ENCODE assay signal across 8 cellular contexts in the genomic region with DNA sequence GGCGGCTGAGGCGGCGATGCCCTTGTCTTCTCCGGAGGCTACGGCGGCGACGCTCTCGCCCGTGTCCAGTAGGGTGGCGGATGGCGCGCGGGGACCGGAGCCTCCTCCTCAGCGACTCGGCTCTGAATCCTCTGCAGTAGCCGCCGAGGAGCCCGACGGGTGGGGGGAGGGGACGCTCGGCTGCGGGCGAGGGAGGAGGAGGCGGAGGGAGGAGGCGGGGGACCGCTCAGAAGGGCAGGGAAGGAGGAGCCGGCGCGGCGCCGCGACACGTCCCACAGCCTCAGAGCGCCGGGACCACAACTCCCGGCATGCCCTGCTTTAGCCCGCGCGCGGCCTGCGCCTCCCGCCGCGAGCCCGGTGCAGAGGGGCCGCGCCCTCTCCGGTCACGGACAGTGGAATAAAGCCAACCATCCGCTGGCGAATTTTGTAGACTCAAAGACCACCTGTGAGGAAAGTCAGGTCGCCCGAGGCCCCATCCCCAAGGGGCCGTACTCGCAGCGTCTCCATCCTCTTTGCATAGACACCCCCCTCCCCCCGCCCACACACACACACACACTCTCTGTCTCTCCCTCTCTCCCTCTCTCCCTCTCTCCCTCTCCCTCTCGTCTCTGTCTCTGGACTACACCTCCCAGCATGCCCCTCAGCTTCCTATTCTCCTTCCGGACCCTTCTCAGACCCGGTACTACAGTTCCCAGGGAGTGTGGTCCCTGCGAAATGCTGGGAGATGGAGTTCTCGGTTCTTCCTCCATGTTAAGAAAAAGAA. TPM values are rescaled to one million over a fixed set of nuclear protein-coding genes. Genes with fewer than 3 reads are reported as not detected.
DNase-seq lines count a peak whose midpoint lies in the region; ATAC-seq and TF ChIP-seq lines count a peak whose summit lies in the region.

A gene with protein sequence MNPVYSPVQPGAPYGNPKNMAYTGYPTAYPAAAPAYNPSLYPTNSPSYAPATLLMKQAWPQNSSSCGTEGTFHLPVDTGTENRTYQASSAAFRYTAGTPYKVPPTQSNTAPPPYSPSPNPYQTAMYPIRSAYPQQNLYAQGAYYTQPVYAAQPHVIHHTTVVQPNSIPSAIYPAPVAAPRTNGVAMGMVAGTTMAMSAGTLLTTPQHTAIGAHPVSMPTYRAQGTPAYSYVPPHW (minus strand): TSS at position 157 of the 763 bp plus-strand sequence. CDS start 129,638 bp downstream, outside the sequence.

- H3K27me3 Mint-ChIP-seq in activated T-helper 17 cell treated with anti-CD3 and anti-CD28 coated beads, Interleukin-2, amount 50 U/mL, for 72 hours = no peaks in the 10 kb centered on the region
- H3K27me3 Mint-ChIP-seq in naive thymus-derived CD4-positive, alpha-beta T cell = peaks cover 0 to 2% (median 0%) of the 10 kb centered on the region in 5 donors
- H3K27me3 Mint-ChIP-seq in stimulated activated naive B cell treated with anti-CD40 and anti-IgM and Interleukin-4, amounts not matched to agents 10 μg/mL and 1 μg/mL and 100 μg/mL, for 72 hours = no peaks in the 10 kb centered on the region

- H3K4me3 ChIP-seq in LNCaP clone FGC (ENCODE audit: low read depth, low read length) (peak within 1 kb of the TSS; percentile 75), fibroblast of lung (replicated peaks in 1 of 4; ENCODE audit: control extremely low read depth in 1 of 4, insufficient read depth in 1 of 4, low read depth in 3 of 4, low read length in 4 of 4) (peak within 1 kb of the TSS; percentile 28 to 87 (median 67))
- H3K4me3 ChIP-seq in naive thymus-derived CD4-positive, alpha-beta T cell (ENCODE audit: low read length) = peak within 1 kb of the TSS; percentile 71

- TF ChIP-seq CTCF in LNCaP clone FGC (IDR thresholded peaks at IDR 0.05; ENCODE audit: control insufficient read depth, extremely low read depth, insufficient read depth) (peak; percentile 43), RWPE1 (conservative IDR thresholded peaks at IDR 0.05; ENCODE audit: low read depth) (no peak), fibroblast of lung (conservative IDR thresholded peaks at IDR 0.05 in 1 of 2, IDR thresholded peaks at IDR 0.05 in 1 of 2; ENCODE audit: low read depth in 1 of 2, low read length in 2 of 2) (no peak)

- H3K4me1 ChIP-seq in fibroblast of lung (ENCODE audit: control insufficient read depth, extremely low read depth, insufficient read depth, low read length) = peaks cover 4% of the 10 kb centered on the region
- H3K4me1 ChIP-seq in naive thymus-derived CD4-positive, alpha-beta T cell (ENCODE audit: control insufficient read depth in 2 of 2, insufficient read depth in 2 of 2, low read length in 2 of 2) = peaks cover 12 to 13% of the 10 kb centered on the region in 2 donors

- ATAC-seq in activated T-helper 17 cell treated with anti-CD3 and anti-CD28 coated beads, Interleukin-2, amount 50 U/mL, for 72 hours (replicated peaks) = peak; percentile 95
- peak; percentile 96 for ATAC-seq in naive thymus-derived CD4-positive, alpha-beta T cell
- ATAC-seq in stimulated activated naive B cell treated with anti-CD40 and anti-IgM and Interleukin-4, amounts not matched to agents 10 μg/mL and 1 μg/mL and 100 μg/mL, for 72 hours (replicated peaks) = peak; percentile 94 to 95

- peaks cover 6% of the 10 kb centered on the region for H3K36me3 Mint-ChIP-seq in activated T-helper 17 cell treated with anti-CD3 and anti-CD28 coated beads, Interleukin-2, amount 50 U/mL, for 72 hours (ENCODE audit: low read depth)
- H3K36me3 Mint-ChIP-seq in naive thymus-derived CD4-positive, alpha-beta T cell = peaks cover 0 to 10% (median 0%) of the 10 kb centered on the region in 5 donors
- peaks cover 3 to 4% of the 10 kb centered on the region in 2 donors for H3K36me3 Mint-ChIP-seq in stimulated activated naive B cell treated with anti-CD40 and anti-IgM and Interleukin-4, amounts not matched to agents 10 μg/mL and 1 μg/mL and 100 μg/mL, for 72 hours

- peak within 1 kb of the TSS; percentile 99 for H3K4me3 Mint-ChIP-seq in activated T-helper 17 cell treated with anti-CD3 and anti-CD28 coated beads, Interleukin-2, amount 50 U/mL, for 72 hours
- peak within 1 kb of the TSS; percentile 90 to 97 (median 95) for H3K4me3 Mint-ChIP-seq in naive thymus-derived CD4-positive, alpha-beta T cell
- peak within 1 kb of the TSS; percentile 90 for H3K4me3 Mint-ChIP-seq in stimulated activated naive B cell treated with anti-CD40 and anti-IgM and Interleukin-4, amounts not matched to agents 10 μg/mL and 1 μg/mL and 100 μg/mL, for 72 hours

- no peaks in the 10 kb centered on the region for H3K36me3 ChIP-seq in fibroblast of lung (ENCODE audit: control insufficient read depth, insufficient read depth, low read length)
- peaks cover 0 to 8% (median 0%) of the 10 kb centered on the region in 3 experiments for H3K36me3 ChIP-seq in naive thymus-derived CD4-positive, alpha-beta T cell (ENCODE audit: control insufficient read depth in 2 of 3, insufficient read depth in 3 of 3, low read length in 3 of 3)

- H3K4me1 Mint-ChIP-seq in activated T-helper 17 cell treated with anti-CD3 and anti-CD28 coated beads, Interleukin-2, amount 50 U/mL, for 72 hours = peaks cover 25% of the 10 kb centered on the region
- H3K4me1 Mint-ChIP-seq in naive thymus-derived CD4-positive, alpha-beta T cell = peaks cover 19 to 48% (median 46%) of the 10 kb centered on the region in 7 donors
- H3K4me1 Mint-ChIP-seq in stimulated activated naive B cell treated with anti-CD40 and anti-IgM and Interleukin-4, amounts not matched to agents 10 μg/mL and 1 μg/mL and 100 μg/mL, for 72 hours = peaks cover 17 to 42% of the 10 kb centered on the region in 2 donors

- peak within 1 kb of the TSS; percentile 91 for H3K4me2 ChIP-seq in fibroblast of lung (ENCODE audit: extremely low read depth, insufficient read depth, low read length)

- H3K9ac ChIP-seq in fibroblast of lung (ENCODE audit: insufficient read depth, low read length) = peak within 1 kb of the TSS; percentile 71

- no peaks in the 10 kb centered on the region for H4K20me1 ChIP-seq in fibroblast of lung (ENCODE audit: control insufficient read depth, extremely low read depth, insufficient read depth, low read length)

- DNase-seq in ELF-1 (ENCODE audit: low read depth, low spot score) = peak; percentile 97
- DNase-seq in GOT3 (lab: John Stamatoyannopoulos, UW) = peak; percentile 78
- DNase-seq in LNCaP clone FGC (ENCODE audit: low read depth) = peak; percentile 93
- DNase-seq in RWPE1 (ENCODE audit: low spot score) = peak; percentile 95
- DNase-seq in fibroblast of lung (ENCODE audit: low read depth in 2 of 2) = peak; percentile 98
- DNase-seq in naive thymus-derived CD4-positive, alpha-beta T cell = peak; percentile 82 to 92 (median 89)
- DNase-seq in stimulated activated naive B cell treated with anti-CD40 and anti-IgM and Interleukin-4, amounts not matched to agents 10 μg/mL and 1 μg/mL and 100 μg/mL, for 72 hours = peak; percentile 87

- peak within 1 kb of the TSS; percentile 97 for H2AFZ ChIP-seq in fibroblast of lung (ENCODE audit: low read length)

- POLR2A ChIA-PET in RWPE1 (lab: Yijun Ruan, JAX; ENCODE audit: low non-redundant PET) = interaction anchor here (0.6 kb wide), 1 partner anchor 199 kb away, joined by 10 read pairs; no protein-coding TSS in a partner anchor
- POLR2A ChIA-PET in naive thymus-derived CD4-positive, alpha-beta T cell (lab: Charles Lee) = interaction anchor here (0.5 to 1.7 kb wide), 11 partner anchors 10 to 895 kb away, joined by 3 to 9 read pairs (median 4); a partner anchor contains a TSS

- no peaks in the 10 kb centered on the region for H3K27me3 ChIP-seq in fibroblast of lung (ENCODE audit: control insufficient read depth, insufficient read depth, low read length)
- no peaks in the 10 kb centered on the region for H3K27me3 ChIP-seq in naive thymus-derived CD4-positive, alpha-beta T cell (ENCODE audit: control insufficient read depth in 2 of 2, insufficient read depth in 2 of 2, low read length in 2 of 2)

- intact Hi-C loops in naive thymus-derived CD4-positive, alpha-beta T cell (cut with micrococcal nuclease) = loop anchor here (1.0 to 10.0 kb wide), 17 partner anchors 49 to 1670 kb away; a partner anchor contains a TSS

- H3K27ac Mint-ChIP-seq in activated T-helper 17 cell treated with anti-CD3 and anti-CD28 coated beads, Interleukin-2, amount 50 U/mL, for 72 hours = peak within 1 kb of the TSS; percentile 98
- H3K27ac Mint-ChIP-seq in naive thymus-derived CD4-positive, alpha-beta T cell = peak within 1 kb of the TSS; percentile 91 to 97 (median 95)
- peak within 1 kb of the TSS; percentile 93 for H3K27ac Mint-ChIP-seq in stimulated activated naive B cell treated with anti-CD40 and anti-IgM and Interleukin-4, amounts not matched to agents 10 μg/mL and 1 μg/mL and 100 μg/mL, for 72 hours

- no peaks in the 10 kb centered on the region for H3K9me3 ChIP-seq in fibroblast of lung (ENCODE audit: control insufficient read depth, insufficient read depth, low read depth, low read length)
- H3K9me3 ChIP-seq in naive thymus-derived CD4-positive, alpha-beta T cell (ENCODE audit: control insufficient read depth in 2 of 3, low read length in 3 of 3) = no peaks in the 10 kb centered on the region

- peaks cover 25% of the 10 kb centered on the region for H3K79me2 ChIP-seq in fibroblast of lung (ENCODE audit: control insufficient read depth, insufficient read depth, low read length)

- H3K9me3 Mint-ChIP-seq in activated T-helper 17 cell treated with anti-CD3 and anti-CD28 coated beads, Interleukin-2, amount 50 U/mL, for 72 hours = no peaks in the 10 kb centered on the region
- H3K9me3 Mint-ChIP-seq in naive thymus-derived CD4-positive, alpha-beta T cell = no peaks in the 10 kb centered on the region
- no peaks in the 10 kb centered on the region for H3K9me3 Mint-ChIP-seq in stimulated activated naive B cell treated with anti-CD40 and anti-IgM and Interleukin-4, amounts not matched to agents 10 μg/mL and 1 μg/mL and 100 μg/mL, for 72 hours

- H3K27ac ChIP-seq in RWPE1 (peak within 1 kb of the TSS; percentile 83), fibroblast of lung (ENCODE audit: insufficient read depth, low read length) (peak within 1 kb of the TSS; percentile 66)
- peak within 1 kb of the TSS; percentile 87 for H3K27ac ChIP-seq in naive thymus-derived CD4-positive, alpha-beta T cell (ENCODE audit: low read depth, low read length)

- CTCF ChIA-PET in RWPE1 (lab: Yijun Ruan, JAX) = interaction anchor here (0.6 to 1.3 kb wide), 3 partner anchors 88 to 139 kb away, joined by 3 to 4 read pairs (median 3); no protein-coding TSS in a partner anchor
- CTCF ChIA-PET in naive thymus-derived CD4-positive, alpha-beta T cell (lab: Charles Lee) = interaction anchor here (0.6 to 0.7 kb wide), 2 partner anchors 63 to 79 kb away, joined by 3 to 5 read pairs; no protein-coding TSS in a partner anchor

RNA-seq across cellular contexts. Expression of the gene that starts here (rescaled TPM):
- total RNA-seq in activated T-helper 17 cell treated with anti-CD3 and anti-CD28 coated beads, Interleukin-2, amount 50 U/mL, for 72 hours = 10 to 100 TPM; 16.0 to 33.2 TPM
- total RNA-seq in fibroblast of lung = 15.4 and 23.8 TPM in 2 replicates
- 16.3 and 17.8 TPM in 2 replicates for polyA plus RNA-seq in fibroblast of lung
- 18.8 and 25.2 TPM in 2 replicates for polyA plus RNA-seq in fibroblast of lung (2012)
- 58.6 and 75.4 TPM in 2 replicates for polyA minus RNA-seq in fibroblast of lung (ENCODE audit: low replicate concordance)
- 10 to 100 TPM; 18.4 to 33.0 (median 25.2) TPM for total RNA-seq in naive thymus-derived CD4-positive, alpha-beta T cell
- polyA plus RNA-seq in naive thymus-derived CD4-positive, alpha-beta T cell = 1 to 10 TPM; 3.3 to 3.7 TPM

Comparison
In these comparisons a context has a peak if more than half of its experiments do, and no peak if none do; other contexts are left out.
1. Peak in every context shown above with its lines: DNase-seq, ATAC-seq, H3K4me3 ChIP-seq and H3K27ac ChIP-seq.